Comparison of ENCODE assay signal across 2 cellular contexts in the genomic region with DNA sequence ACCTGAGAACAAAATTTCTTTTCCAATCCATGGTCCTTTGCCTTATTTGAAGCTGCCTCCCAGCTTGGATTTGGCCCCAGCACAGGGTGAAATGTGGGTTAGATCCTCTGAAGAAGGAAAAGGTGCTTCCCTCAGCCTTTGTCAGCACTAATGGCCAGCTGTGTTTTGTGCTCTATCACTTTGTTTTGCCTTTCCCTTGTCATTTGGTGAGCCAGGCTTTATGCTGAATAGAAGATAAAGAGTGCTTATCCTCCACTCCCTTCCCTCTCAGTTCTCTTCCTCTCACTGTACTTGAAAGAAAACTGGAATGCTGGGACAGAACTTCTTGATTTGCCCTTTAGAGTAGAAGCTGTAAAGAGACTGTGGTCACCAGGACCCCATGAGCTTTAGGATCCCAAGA.
A peak's percentile ranks its signal among the peaks of the same experiment; 100 is the strongest.
TF ChIP-seq lines count a peak whose summit lies in the region.

No MANE protein-coding gene starts in this region.

TF ChIP-seq in GM23338, 12 proteins besides CTCF, POLR2A, EP300 and RAD21 (continued from another document):
- no peak for TF ChIP-seq NANOG (IDR thresholded peaks at IDR 0.05; ENCODE audit: borderline replicate concordance)
- TF ChIP-seq EZH2phosphoT487 (IDR thresholded peaks at IDR 0.05; ENCODE audit: unreplicated experiment): no peak
- TF ChIP-seq, protein P1, sequence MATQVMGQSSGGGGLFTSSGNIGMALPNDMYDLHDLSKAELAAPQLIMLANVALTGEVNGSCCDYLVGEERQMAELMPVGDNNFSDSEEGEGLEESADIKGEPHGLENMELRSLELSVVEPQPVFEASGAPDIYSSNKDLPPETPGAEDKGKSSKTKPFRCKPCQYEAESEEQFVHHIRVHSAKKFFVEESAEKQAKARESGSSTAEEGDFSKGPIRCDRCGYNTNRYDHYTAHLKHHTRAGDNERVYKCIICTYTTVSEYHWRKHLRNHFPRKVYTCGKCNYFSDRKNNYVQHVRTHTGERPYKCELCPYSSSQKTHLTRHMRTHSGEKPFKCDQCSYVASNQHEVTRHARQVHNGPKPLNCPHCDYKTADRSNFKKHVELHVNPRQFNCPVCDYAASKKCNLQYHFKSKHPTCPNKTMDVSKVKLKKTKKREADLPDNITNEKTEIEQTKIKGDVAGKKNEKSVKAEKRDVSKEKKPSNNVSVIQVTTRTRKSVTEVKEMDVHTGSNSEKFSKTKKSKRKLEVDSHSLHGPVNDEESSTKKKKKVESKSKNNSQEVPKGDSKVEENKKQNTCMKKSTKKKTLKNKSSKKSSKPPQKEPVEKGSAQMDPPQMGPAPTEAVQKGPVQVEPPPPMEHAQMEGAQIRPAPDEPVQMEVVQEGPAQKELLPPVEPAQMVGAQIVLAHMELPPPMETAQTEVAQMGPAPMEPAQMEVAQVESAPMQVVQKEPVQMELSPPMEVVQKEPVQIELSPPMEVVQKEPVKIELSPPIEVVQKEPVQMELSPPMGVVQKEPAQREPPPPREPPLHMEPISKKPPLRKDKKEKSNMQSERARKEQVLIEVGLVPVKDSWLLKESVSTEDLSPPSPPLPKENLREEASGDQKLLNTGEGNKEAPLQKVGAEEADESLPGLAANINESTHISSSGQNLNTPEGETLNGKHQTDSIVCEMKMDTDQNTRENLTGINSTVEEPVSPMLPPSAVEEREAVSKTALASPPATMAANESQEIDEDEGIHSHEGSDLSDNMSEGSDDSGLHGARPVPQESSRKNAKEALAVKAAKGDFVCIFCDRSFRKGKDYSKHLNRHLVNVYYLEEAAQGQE (IDR thresholded peaks at IDR 0.05; ENCODE audit: unreplicated experiment): no peak
- TF ChIP-seq EZH2 (IDR thresholded peaks at IDR 0.05; ENCODE audit: low read depth, unreplicated experiment): no peak
- TF ChIP-seq, protein P2, sequence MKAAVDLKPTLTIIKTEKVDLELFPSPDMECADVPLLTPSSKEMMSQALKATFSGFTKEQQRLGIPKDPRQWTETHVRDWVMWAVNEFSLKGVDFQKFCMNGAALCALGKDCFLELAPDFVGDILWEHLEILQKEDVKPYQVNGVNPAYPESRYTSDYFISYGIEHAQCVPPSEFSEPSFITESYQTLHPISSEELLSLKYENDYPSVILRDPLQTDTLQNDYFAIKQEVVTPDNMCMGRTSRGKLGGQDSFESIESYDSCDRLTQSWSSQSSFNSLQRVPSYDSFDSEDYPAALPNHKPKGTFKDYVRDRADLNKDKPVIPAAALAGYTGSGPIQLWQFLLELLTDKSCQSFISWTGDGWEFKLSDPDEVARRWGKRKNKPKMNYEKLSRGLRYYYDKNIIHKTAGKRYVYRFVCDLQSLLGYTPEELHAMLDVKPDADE (IDR thresholded peaks at IDR 0.05): no peak
- TF ChIP-seq, protein P3, sequence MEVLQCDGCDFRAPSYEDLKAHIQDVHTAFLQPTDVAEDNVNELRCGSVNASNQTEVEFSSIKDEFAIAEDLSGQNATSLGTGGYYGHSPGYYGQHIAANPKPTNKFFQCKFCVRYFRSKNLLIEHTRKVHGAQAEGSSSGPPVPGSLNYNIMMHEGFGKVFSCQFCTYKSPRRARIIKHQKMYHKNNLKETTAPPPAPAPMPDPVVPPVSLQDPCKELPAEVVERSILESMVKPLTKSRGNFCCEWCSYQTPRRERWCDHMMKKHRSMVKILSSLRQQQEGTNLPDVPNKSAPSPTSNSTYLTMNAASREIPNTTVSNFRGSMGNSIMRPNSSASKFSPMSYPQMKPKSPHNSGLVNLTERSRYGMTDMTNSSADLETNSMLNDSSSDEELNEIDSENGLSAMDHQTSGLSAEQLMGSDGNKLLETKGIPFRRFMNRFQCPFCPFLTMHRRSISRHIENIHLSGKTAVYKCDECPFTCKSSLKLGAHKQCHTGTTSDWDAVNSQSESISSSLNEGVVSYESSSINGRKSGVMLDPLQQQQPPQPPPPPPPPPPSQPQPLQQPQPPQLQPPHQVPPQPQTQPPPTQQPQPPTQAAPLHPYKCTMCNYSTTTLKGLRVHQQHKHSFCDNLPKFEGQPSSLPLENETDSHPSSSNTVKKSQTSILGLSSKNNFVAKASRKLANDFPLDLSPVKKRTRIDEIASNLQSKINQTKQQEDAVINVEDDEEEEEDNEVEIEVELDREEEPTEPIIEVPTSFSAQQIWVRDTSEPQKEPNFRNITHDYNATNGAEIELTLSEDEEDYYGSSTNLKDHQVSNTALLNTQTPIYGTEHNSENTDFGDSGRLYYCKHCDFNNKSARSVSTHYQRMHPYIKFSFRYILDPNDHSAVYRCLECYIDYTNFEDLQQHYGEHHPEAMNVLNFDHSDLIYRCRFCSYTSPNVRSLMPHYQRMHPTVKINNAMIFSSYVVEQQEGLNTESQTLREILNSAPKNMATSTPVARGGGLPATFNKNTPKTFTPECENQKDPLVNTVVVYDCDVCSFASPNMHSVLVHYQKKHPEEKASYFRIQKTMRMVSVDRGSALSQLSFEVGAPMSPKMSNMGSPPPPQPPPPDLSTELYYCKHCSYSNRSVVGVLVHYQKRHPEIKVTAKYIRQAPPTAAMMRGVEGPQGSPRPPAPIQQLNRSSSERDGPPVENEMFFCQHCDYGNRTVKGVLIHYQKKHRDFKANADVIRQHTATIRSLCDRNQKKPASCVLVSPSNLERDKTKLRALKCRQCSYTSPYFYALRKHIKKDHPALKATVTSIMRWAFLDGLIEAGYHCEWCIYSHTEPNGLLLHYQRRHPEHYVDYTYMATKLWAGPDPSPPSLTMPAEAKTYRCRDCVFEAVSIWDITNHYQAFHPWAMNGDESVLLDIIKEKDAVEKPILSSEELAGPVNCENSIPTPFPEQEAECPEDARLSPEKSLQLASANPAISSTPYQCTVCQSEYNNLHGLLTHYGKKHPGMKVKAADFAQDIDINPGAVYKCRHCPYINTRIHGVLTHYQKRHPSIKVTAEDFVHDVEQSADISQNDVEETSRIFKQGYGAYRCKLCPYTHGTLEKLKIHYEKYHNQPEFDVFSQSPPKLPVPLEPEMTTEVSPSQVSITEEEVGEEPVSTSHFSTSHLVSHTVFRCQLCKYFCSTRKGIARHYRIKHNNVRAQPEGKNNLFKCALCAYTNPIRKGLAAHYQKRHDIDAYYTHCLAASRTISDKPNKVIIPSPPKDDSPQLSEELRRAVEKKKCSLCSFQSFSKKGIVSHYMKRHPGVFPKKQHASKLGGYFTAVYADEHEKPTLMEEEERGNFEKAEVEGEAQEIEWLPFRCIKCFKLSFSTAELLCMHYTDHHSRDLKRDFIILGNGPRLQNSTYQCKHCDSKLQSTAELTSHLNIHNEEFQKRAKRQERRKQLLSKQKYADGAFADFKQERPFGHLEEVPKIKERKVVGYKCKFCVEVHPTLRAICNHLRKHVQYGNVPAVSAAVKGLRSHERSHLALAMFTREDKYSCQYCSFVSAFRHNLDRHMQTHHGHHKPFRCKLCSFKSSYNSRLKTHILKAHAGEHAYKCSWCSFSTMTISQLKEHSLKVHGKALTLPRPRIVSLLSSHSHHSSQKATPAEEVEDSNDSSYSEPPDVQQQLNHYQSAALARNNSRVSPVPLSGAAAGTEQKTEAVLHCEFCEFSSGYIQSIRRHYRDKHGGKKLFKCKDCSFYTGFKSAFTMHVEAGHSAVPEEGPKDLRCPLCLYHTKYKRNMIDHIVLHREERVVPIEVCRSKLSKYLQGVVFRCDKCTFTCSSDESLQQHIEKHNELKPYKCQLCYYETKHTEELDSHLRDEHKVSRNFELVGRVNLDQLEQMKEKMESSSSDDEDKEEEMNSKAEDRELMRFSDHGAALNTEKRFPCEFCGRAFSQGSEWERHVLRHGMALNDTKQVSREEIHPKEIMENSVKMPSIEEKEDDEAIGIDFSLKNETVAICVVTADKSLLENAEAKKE (CRISPR knock-in tag; IDR thresholded peaks at IDR 0.05): no peak
- no peak for TF ChIP-seq STAT1 (IDR thresholded peaks at IDR 0.05; ENCODE audit: unreplicated experiment)
- TF ChIP-seq ZNF114 (CRISPR knock-in tag; IDR thresholded peaks at IDR 0.05): no peak
- no peak for TF ChIP-seq ZNF331 (CRISPR knock-in tag; IDR thresholded peaks at IDR 0.05; ENCODE audit: low read depth)

TF ChIP-seq in H1, 55 proteins besides CTCF, POLR2A, EP300 and RAD21 (continued from another document):
- TF ChIP-seq BACH1 (IDR thresholded peaks at IDR 0.05; ENCODE audit: low read length): peak; percentile 83
- TF ChIP-seq MAFK (IDR thresholded peaks at IDR 0.05; ENCODE audit: low read depth, low read length): peak; percentile 39; the same call in 1 of the 2 replicates
- TF ChIP-seq PHF8 (conservative IDR thresholded peaks at IDR 0.05; ENCODE audit: low read depth, low read length): no peak
TF ChIP-seq in H1: peak in this region for 3.
